Comparison of ENCODE assay signal across 1 cellular context in the genomic region with DNA sequence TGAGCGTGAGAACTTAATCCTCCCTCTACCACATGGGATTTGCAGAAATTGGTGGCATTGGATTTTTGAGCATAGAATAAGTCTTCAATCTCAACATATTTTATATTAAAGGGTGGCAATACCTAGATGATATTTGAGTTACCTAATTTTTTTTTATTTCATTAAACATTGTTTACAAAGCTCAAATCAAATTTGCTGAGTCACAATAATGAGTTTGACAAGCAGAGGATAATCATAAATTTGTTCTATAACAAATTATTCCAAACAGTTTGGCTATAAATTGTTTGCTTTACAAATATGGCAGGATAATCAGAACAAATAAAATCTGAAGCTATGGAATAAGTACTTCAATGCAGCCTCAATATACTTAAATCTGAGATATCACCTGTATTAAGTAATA.
TF ChIP-seq lines count a peak whose summit lies in the region.

No MANE protein-coding gene starts in this region.

TF ChIP-seq in A549, 52 proteins besides CTCF, POLR2A, EP300 and RAD21 (continued from another document):
- peak; percentile 33; the same call in 1 of the 2 replicates for TF ChIP-seq NFE2L2 (conservative IDR thresholded peaks at IDR 0.05; ENCODE audit: low read length)
- TF ChIP-seq RFX5 (IDR thresholded peaks at IDR 0.05) = no peak
